ENCODE assay signal across 8 cellular contexts in the genomic region with DNA sequence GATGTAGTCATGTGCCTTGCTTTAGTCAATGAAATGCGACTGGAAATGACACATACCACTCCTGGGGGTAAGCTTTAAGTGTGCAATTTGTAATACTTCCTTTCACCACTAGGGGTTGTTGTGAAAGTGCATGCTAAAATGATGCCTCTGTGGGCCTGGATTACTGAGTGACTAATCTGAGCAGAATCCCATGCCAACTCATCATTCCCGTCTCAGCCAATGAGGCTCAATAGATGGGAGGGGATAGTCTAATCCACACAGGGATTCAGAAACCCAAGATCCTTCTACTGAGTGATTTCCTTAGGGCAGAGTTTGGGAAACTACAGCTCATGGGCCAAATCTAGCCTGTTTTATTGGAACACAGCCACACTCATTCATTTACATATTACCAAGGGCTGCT.
DNase-seq lines count a peak whose midpoint lies in the region; ATAC-seq and TF ChIP-seq lines count a peak whose summit lies in the region.

No MANE protein-coding gene starts in this region.

- peak; percentile 87 for ATAC-seq in GM18517 (IDR thresholded peaks at IDR 0.05; ENCODE audit: unreplicated experiment)
- peak; percentile 65 for ATAC-seq in HG03460 (IDR thresholded peaks at IDR 0.05; ENCODE audit: unreplicated experiment)
- ATAC-seq in GM21737 (IDR thresholded peaks at IDR 0.05; ENCODE audit: unreplicated experiment): no peak
- no peak for ATAC-seq in HG03457 (IDR thresholded peaks at IDR 0.05; ENCODE audit: unreplicated experiment)

- H3K27ac ChIP-seq in C4-2B: no peak overlapping the region

- DNase-seq in SKM-1 treated with dmso at 0.1 percent for 144 hours (lab: John Stamatoyannopoulos, UW; ENCODE audit: unreplicated experiment): peak; percentile 23
- peak; percentile 71 for DNase-seq in iPS DF 19.7 (ENCODE audit: low read depth, low spot score)
- no peak for DNase-seq in stimulated activated CD4-positive, alpha-beta T cell treated with anti-CD3 and anti-CD28 coated beads, Interleukin-4, amount 100 ng/mL, for 4 hours

- TF ChIP-seq CTCF in C4-2B (conservative IDR thresholded peaks at IDR 0.05): peak; percentile 86

Comparison
In these comparisons a context has a peak if more than half of its experiments do, and no peak if none do; other contexts are left out.
1. ATAC-seq: peak in GM18517 (single experiment) and HG03460 (single experiment); none in GM21737 (single experiment) and HG03457 (single experiment).
2. DNase-seq: peak in SKM-1 treated with dmso at 0.1 percent for 144 hours (single experiment) and iPS DF 19.7 (single experiment); none in stimulated activated CD4-positive, alpha-beta T cell treated with anti-CD3 and anti-CD28 coated beads, Interleukin-4, amount 100 ng/mL, for 4 hours (0 of 2).